8 cellular contexts compared by ENCODE assay signal in the genomic region with DNA sequence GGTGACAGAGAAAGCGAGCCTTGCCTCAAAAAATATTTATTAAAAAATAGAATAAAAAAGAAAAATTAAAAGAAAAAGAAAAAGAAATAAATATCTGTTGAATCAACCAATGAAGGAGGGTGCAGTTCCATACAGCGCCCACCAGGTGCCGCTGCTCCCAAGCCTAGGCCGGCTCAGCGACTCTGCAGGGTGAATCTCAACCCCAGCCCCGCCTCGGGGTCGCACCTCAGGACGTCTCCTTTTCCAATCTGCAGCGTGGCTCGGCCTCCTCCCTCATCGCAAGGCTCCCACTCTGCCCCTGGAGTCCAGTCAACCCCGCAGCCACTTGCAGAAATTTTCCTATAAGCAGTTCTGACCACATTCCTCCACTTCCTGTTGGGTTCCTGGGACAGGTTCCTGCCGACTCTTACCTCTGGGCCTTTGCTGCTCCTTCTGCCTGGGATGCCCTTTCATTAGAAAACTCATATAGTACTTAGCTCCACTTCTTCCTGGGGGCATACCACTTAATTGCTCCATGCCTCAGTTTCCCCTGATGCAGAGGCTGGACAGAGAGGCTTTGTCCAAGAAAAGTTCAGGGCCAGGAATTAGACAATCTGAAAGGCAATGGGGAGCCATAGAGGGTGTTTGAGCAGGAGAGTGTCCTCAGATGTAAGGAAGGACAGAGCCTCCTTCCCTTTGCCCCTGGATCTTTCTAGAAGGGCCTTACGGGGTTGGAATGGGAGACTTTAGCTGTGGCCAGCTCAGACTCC.
A peak's percentile ranks its signal among the peaks of the same experiment; 100 is the strongest.
DNase-seq lines count a peak whose midpoint lies in the region; ATAC-seq lines count a peak whose summit lies in the region.

No MANE protein-coding gene starts in this region.

- H3K4me3 ChIP-seq in muscle layer of duodenum (ENCODE audit: low read depth in 1 of 2, low read length in 2 of 2): peak overlapping the region; percentile 35 to 44

- peak overlapping the region; percentile 53 to 61 for H3K4me3 Mint-ChIP-seq in effector memory CD8-positive, alpha-beta T cell
- peak overlapping the region; percentile 29 for H3K4me3 Mint-ChIP-seq in stimulated activated memory B cell treated with anti-CD40 and anti-IgM and Interleukin-4, amounts not matched to agents 10 μg/mL and 1 μg/mL and 100 μg/mL, for 72 hours

- H3K9me3 ChIP-seq in muscle layer of duodenum (ENCODE audit: control insufficient read depth in 1 of 2, low read length in 2 of 2): no peaks in the 10 kb centered on the region

- H3K27me3 ChIP-seq in muscle layer of duodenum (ENCODE audit: low read depth, low read length): peaks cover 7% of the 10 kb centered on the region

- peaks cover 0 to 4% of the 10 kb centered on the region in 2 donors for H3K4me1 ChIP-seq in muscle layer of duodenum (ENCODE audit: control insufficient read depth in 1 of 2, insufficient read depth in 2 of 2, low read length in 2 of 2)

- H3K9me3 Mint-ChIP-seq in effector memory CD8-positive, alpha-beta T cell: no peaks in the 10 kb centered on the region
- H3K9me3 Mint-ChIP-seq in stimulated activated memory B cell treated with anti-CD40 and anti-IgM and Interleukin-4, amounts not matched to agents 10 μg/mL and 1 μg/mL and 100 μg/mL, for 72 hours: no peaks in the 10 kb centered on the region

- no peaks in the 10 kb centered on the region for H3K36me3 ChIP-seq in muscle layer of duodenum (ENCODE audit: control insufficient read depth in 1 of 2, insufficient read depth in 2 of 2, low read length in 2 of 2)

- H3K4me1 Mint-ChIP-seq in effector memory CD8-positive, alpha-beta T cell (ENCODE audit: low read depth in 2 of 2): peaks cover 17 to 24% of the 10 kb centered on the region in 2 donors
- peaks cover 22% of the 10 kb centered on the region for H3K4me1 Mint-ChIP-seq in stimulated activated memory B cell treated with anti-CD40 and anti-IgM and Interleukin-4, amounts not matched to agents 10 μg/mL and 1 μg/mL and 100 μg/mL, for 72 hours

- peak overlapping the region in 1 of 2 donors; percentile 30 for H3K27ac Mint-ChIP-seq in effector memory CD8-positive, alpha-beta T cell
- H3K27ac Mint-ChIP-seq in stimulated activated memory B cell treated with anti-CD40 and anti-IgM and Interleukin-4, amounts not matched to agents 10 μg/mL and 1 μg/mL and 100 μg/mL, for 72 hours: no peak overlapping the region

- DNase-seq in NCI-H2081 (lab: John Stamatoyannopoulos, UW): peak; percentile 19 to 21
- no peak for DNase-seq in NCI-H2081 treated with DMSO at 0.1 percent for 48 hours (lab: John Stamatoyannopoulos, UW)
- peak; percentile 15 for DNase-seq in NCI-H2227 treated with DMSO at 0.1 percent for 48 hours (lab: John Stamatoyannopoulos, UW)
- peak; percentile 32 to 56 for DNase-seq in activated CD8-positive, alpha-beta memory T cell treated with anti-CD3 and anti-CD28 coated beads for 1 hour (ENCODE audit: extremely low read depth in 1 of 2, low read depth in 1 of 2)
- peak; percentile 59 to 62 (median 60) for DNase-seq in effector memory CD8-positive, alpha-beta T cell

- peaks cover 0 to 19% of the 10 kb centered on the region in 2 donors for H3K27me3 Mint-ChIP-seq in effector memory CD8-positive, alpha-beta T cell
- peaks cover 52% of the 10 kb centered on the region for H3K27me3 Mint-ChIP-seq in stimulated activated memory B cell treated with anti-CD40 and anti-IgM and Interleukin-4, amounts not matched to agents 10 μg/mL and 1 μg/mL and 100 μg/mL, for 72 hours

- no peak overlapping the region for H3K27ac ChIP-seq in muscle layer of duodenum (ENCODE audit: low read length)

- H3K36me3 Mint-ChIP-seq in effector memory CD8-positive, alpha-beta T cell (ENCODE audit: insufficient read depth): peaks cover 3% of the 10 kb centered on the region
- H3K36me3 Mint-ChIP-seq in stimulated activated memory B cell treated with anti-CD40 and anti-IgM and Interleukin-4, amounts not matched to agents 10 μg/mL and 1 μg/mL and 100 μg/mL, for 72 hours: no peaks in the 10 kb centered on the region

- ATAC-seq in effector memory CD8-positive, alpha-beta T cell (replicated peaks): peak; percentile 77
- ATAC-seq in stimulated activated memory B cell treated with anti-CD40 and anti-IgM and Interleukin-4, amounts not matched to agents 10 μg/mL and 1 μg/mL and 100 μg/mL, for 72 hours: peak; percentile 46
- ATAC-seq in GM19351 (IDR thresholded peaks at IDR 0.05; ENCODE audit: unreplicated experiment): no peak
